Comparison of ENCODE assay signal across 26 cellular contexts in genomic region chr14:29616922-29617321, GRCh38.
DNase-seq lines count a peak whose midpoint lies in the region; ATAC-seq, FAIRE-seq and TF ChIP-seq lines count a peak whose summit lies in the region.
"Had no signal": no experiment of that assay in that cellular context is flagged by ENCODE, and none has a peak within 500 bp of the region (broad histone marks: within the 10 kb centered on the region; RNA-seq: fewer than 3 reads in every experiment).

No MANE protein-coding gene starts in this region.

- TF ChIP-seq CTCF in K562 (IDR thresholded peaks at IDR 0.05 in 2 of 3, conservative IDR thresholded peaks at IDR 0.05 in 1 of 3; ENCODE audit: insufficient read depth in 2 of 3, low read depth in 1 of 3, low read length in 3 of 3): no peak

- H3K9me3 ChIP-seq in K562 (replicated peaks; ENCODE audit: control insufficient read depth, insufficient read depth, low read depth, low read length): no peaks in the 10 kb centered on the region
- H3K9me3 ChIP-seq: BE2C had no signal

- POLR2A ChIA-PET in K562 (lab: Yijun Ruan, JAX): interaction anchor here (0.5 kb wide), 1 partner anchor 13 kb away, joined by 3 read pairs; no protein-coding TSS in a partner anchor

- H3K79me2 ChIP-seq in K562 (ENCODE audit: control insufficient read depth, insufficient read depth, low read length): no peaks in the 10 kb centered on the region

- H3K4me1 ChIP-seq in K562 (replicated peaks in 1 of 2; ENCODE audit: control insufficient read depth in 2 of 2, insufficient read depth in 2 of 2, low read length in 2 of 2): no peaks in the 10 kb centered on the region
- H3K4me1 ChIP-seq: BE2C, BLaER1 had no signal

- H3K9me1 ChIP-seq in K562 (ENCODE audit: control insufficient read depth, insufficient read depth, low read length): no peaks in the 10 kb centered on the region

- no peak for TF ChIP-seq RAD21 in K562 (CRISPR knock-in tag; conservative IDR thresholded peaks at IDR 0.05 in 1 of 2, IDR thresholded peaks at IDR 0.05 in 1 of 2)

- no peak for TF ChIP-seq POLR2A in K562 (conservative IDR thresholded peaks at IDR 0.05)

- no TSS peak for BruUV-seq in K562 (replicated peaks; lab: Mats Ljungman, UMichigan)

- no peaks in the 10 kb centered on the region for H3K27me3 ChIP-seq in K562 (ENCODE audit: control insufficient read depth in 2 of 2, insufficient read depth in 2 of 2, low read length in 2 of 2)
- H3K27me3 ChIP-seq: BE2C, BLaER1 had no signal

- FAIRE-seq in HTR-8/SVneo (lab: Jason Lieb, UNC): peak; percentile 52
- no peak for FAIRE-seq in K562 (lab: Jason Lieb, UNC)
- FAIRE-seq: A204.1, GM12878, GM12892, GM18507, GM19239 had no signal

- TF ChIP-seq EP300 in K562 (IDR thresholded peaks at IDR 0.05; ENCODE audit: low read length): no peak

- intact Hi-C loops in K562 (cut with micrococcal nuclease): no loop called here

- H3K36me3 ChIP-seq in K562 (ENCODE audit: control insufficient read depth, insufficient read depth, low read length): no peaks in the 10 kb centered on the region
- H3K36me3 ChIP-seq: BE2C, BLaER1 had no signal

- H3K9ac ChIP-seq in K562 (ENCODE audit: insufficient read depth in 1 of 2, low read depth in 2 of 2, low read length in 2 of 2): no peak overlapping the region
- H3K9ac ChIP-seq: BLaER1 had no signal

- no peak overlapping the region for H3K4me3 ChIP-seq in K562
- H3K4me3 ChIP-seq: BLaER1, GM12878 had no signal

- CTCF ChIA-PET in K562 (lab: Yijun Ruan, JAX; ENCODE audit: low intra/inter-chr PET ratio): no interaction called here

- H3K4me2 ChIP-seq in K562 (ENCODE audit: insufficient read depth, low read length): no peak overlapping the region
- H3K4me2 ChIP-seq: BLaER1 had no signal

- H2AFZ ChIP-seq in K562 (ENCODE audit: low read depth, low read length): no peak overlapping the region

- no peaks in the 10 kb centered on the region for H4K20me1 ChIP-seq in K562 (replicated peaks; ENCODE audit: control insufficient read depth, insufficient read depth, low read length)
- H4K20me1 ChIP-seq: BLaER1 had no signal

- DNase-seq in HTR-8/SVneo (ENCODE audit: insufficient read length, low spot score): no peak
- DNase-seq in K562 (ENCODE audit: extremely low read depth in 1 of 4, low spot score in 3 of 4): no peak
- no peak for DNase-seq in NCI-H1930 (lab: John Stamatoyannopoulos, UW)
- no peak for DNase-seq in T-helper 9 cell
- no peak for DNase-seq in hepatic stellate cell (ENCODE audit: low spot score)
- DNase-seq: 8988T; ACHN; BE2C; C1 segment of cervical spinal cord; CD4-positive, alpha-beta memory T cell; CD4-positive, CD25-positive, alpha-beta regulatory T cell; CD8-positive, alpha-beta memory T cell; COR-L47; DMS 273 treated with DMSO at 0.1 percent for 48 hours; DMS153; DMS53; DMS79; DND-41; EL; GDM1 had no signal

- no peak overlapping the region for H3K27ac ChIP-seq in K562 (ENCODE audit: extremely low read depth, low read depth, low read length)
- H3K27ac ChIP-seq: BLaER1 had no signal

- in situ Hi-C loops in K562 (cut with MboI): no loop called here

- no peak for ATAC-seq in K562
- ATAC-seq: GM12878 had no signal

TF ChIP-seq in K562, 482 proteins besides CTCF, POLR2A, EP300 and RAD21 (continues in another document):
- no peak for TF ChIP-seq TCF15 (CRISPR knock-in tag; IDR thresholded peaks at IDR 0.05)
- TF ChIP-seq ZNF347 (CRISPR knock-in tag; IDR thresholded peaks at IDR 0.05; ENCODE audit: low read depth): no peak
- no peak for TF ChIP-seq CBFA2T2 (conservative IDR thresholded peaks at IDR 0.05)
- TF ChIP-seq ZBTB17 (CRISPR knock-in tag; IDR thresholded peaks at IDR 0.05): no peak
- no peak for TF ChIP-seq CBX8 (IDR thresholded peaks at IDR 0.05; ENCODE audit: borderline replicate concordance, extremely low read depth, low read depth, low read length, poor library complexity, severe bottlenecking)
- TF ChIP-seq PYGO2 (tag; IDR thresholded peaks at IDR 0.05): no peak
- TF ChIP-seq, protein P1, sequence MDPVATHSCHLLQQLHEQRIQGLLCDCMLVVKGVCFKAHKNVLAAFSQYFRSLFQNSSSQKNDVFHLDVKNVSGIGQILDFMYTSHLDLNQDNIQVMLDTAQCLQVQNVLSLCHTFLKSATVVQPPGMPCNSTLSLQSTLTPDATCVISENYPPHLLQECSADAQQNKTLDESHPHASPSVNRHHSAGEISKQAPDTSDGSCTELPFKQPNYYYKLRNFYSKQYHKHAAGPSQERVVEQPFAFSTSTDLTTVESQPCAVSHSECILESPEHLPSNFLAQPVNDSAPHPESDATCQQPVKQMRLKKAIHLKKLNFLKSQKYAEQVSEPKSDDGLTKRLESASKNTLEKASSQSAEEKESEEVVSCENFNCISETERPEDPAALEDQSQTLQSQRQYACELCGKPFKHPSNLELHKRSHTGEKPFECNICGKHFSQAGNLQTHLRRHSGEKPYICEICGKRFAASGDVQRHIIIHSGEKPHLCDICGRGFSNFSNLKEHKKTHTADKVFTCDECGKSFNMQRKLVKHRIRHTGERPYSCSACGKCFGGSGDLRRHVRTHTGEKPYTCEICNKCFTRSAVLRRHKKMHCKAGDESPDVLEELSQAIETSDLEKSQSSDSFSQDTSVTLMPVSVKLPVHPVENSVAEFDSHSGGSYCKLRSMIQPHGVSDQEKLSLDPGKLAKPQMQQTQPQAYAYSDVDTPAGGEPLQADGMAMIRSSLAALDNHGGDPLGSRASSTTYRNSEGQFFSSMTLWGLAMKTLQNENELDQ (CRISPR knock-in tag; IDR thresholded peaks at IDR 0.05; ENCODE audit: borderline replicate concordance): no peak
- TF ChIP-seq, protein P2, sequence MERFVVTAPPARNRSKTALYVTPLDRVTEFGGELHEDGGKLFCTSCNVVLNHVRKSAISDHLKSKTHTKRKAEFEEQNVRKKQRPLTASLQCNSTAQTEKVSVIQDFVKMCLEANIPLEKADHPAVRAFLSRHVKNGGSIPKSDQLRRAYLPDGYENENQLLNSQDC (CRISPR knock-in tag; IDR thresholded peaks at IDR 0.05): no peak
- no peak for TF ChIP-seq FIP1L1 (IDR thresholded peaks at IDR 0.05; ENCODE audit: low read depth, low read length, poor library complexity, severe bottlenecking)
- TF ChIP-seq E2F5 (CRISPR knock-in tag; IDR thresholded peaks at IDR 0.05): no peak
